Comparison of ENCODE assay signal across 9 cellular contexts in the genomic region with DNA sequence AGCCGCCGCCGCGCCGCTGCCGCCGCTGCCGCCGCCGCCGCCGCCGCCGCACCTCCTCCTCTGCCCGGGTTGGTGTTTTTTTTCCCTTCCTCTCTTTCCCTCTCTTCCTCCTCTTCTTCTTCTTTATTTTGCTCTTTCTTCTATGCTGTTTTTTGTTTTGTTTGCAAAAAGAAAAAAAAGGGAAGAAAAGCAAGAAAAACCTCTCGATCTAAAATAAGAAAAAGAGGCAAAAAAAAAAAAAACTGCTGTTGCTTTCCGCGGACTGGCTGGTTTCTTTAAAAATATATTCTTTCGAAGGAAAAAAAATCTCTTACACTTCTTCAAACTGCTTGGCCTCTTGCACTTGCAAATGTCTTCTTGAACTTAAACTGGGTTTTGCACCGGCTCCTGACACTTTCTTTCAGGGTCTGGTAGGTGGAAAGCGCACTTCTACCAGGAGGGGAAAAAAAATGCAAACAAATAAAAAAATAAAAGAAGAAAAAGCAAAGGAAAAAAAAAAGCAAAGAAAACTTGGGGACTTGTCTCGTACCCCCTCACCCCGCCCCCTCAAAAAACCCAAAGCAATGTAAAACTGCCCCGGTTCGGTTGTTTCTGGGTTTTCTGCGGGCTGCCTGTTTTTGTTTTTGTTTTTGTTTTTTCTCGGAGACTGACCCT. TPM values are rescaled to one million over a fixed set of nuclear protein-coding genes. Genes with fewer than 3 reads are reported as not detected.
DNase-seq lines count a peak whose midpoint lies in the region; ATAC-seq, FAIRE-seq and TF ChIP-seq lines count a peak whose summit lies in the region.
"Had no signal": no experiment of that assay in that cellular context is flagged by ENCODE, and none has a peak within 500 bp of the region (broad histone marks: within the 10 kb centered on the region; RNA-seq: fewer than 3 reads in every experiment).

No MANE protein-coding gene starts in this region.

- ATAC-seq in naive thymus-derived CD4-positive, alpha-beta T cell = no peak
- no peak for ATAC-seq in GM18909 (IDR thresholded peaks at IDR 0.05; ENCODE audit: poor library complexity, unreplicated experiment)

- H3K9ac ChIP-seq in HUES64 (ENCODE audit: low read depth, low read length) = peak overlapping the region; percentile 51

- FAIRE-seq in GM12892 (lab: Jason Lieb, UNC) = no peak

- H3K4me1 ChIP-seq in BE2C (no peaks in the 10 kb centered on the region), HUES64 (ENCODE audit: insufficient read depth, low read length) (peaks cover 27% of the 10 kb centered on the region)
- peaks cover 6 to 12% of the 10 kb centered on the region in 2 donors for H3K4me1 ChIP-seq in naive thymus-derived CD4-positive, alpha-beta T cell (ENCODE audit: control insufficient read depth in 2 of 2, insufficient read depth in 2 of 2, low read length in 2 of 2)

- TF ChIP-seq CTCF in BE2C (IDR thresholded peaks at IDR 0.05; ENCODE audit: low read depth, low read length) (no peak), chondrocyte (IDR thresholded peaks at IDR 0.05) (no peak)

- H3K4me3 Mint-ChIP-seq in chondrocyte (ENCODE audit: unreplicated experiment) = peak overlapping the region; percentile 74
- peak overlapping the region; percentile 92 to 100 (median 98) for H3K4me3 Mint-ChIP-seq in naive thymus-derived CD4-positive, alpha-beta T cell

- CTCF ChIA-PET in naive thymus-derived CD4-positive, alpha-beta T cell (lab: Charles Lee) = interaction anchor here (0.6 to 2.0 kb wide), 14 partner anchors 10 to 1668 kb away, joined by 3 to 11 read pairs (median 4); no protein-coding TSS in a partner anchor

- peak overlapping the region; percentile 45 for H3K27ac Mint-ChIP-seq in chondrocyte (ENCODE audit: unreplicated experiment)
- peak overlapping the region; percentile 91 to 99 (median 98) for H3K27ac Mint-ChIP-seq in naive thymus-derived CD4-positive, alpha-beta T cell

- WGBS in HUES64 = 0% methylated on average over 26 of the region's 27 CpGs

- TF ChIP-seq POLR2A in GM12892 (IDR thresholded peaks at IDR 0.05; ENCODE audit: low read depth, low read length) = no peak

- peaks cover 36% of the 10 kb centered on the region for H3K4me1 Mint-ChIP-seq in chondrocyte (ENCODE audit: low read depth)
- peaks cover 29 to 47% (median 35%) of the 10 kb centered on the region in 7 donors for H3K4me1 Mint-ChIP-seq in naive thymus-derived CD4-positive, alpha-beta T cell

- no peak overlapping the region; the same call in 1 of the 2 replicates for H3K27ac ChIP-seq in HUES64 (ENCODE audit: low read depth, low read length)
- peak overlapping the region; percentile 98 for H3K27ac ChIP-seq in naive thymus-derived CD4-positive, alpha-beta T cell (ENCODE audit: low read depth, low read length)
- no peak overlapping the region for H3K27ac ChIP-seq in caudate nucleus (ENCODE audit: low read depth, low read length)
- H3K27ac ChIP-seq: uterus had no signal

- H3K36me3 ChIP-seq in BE2C (no peaks in the 10 kb centered on the region), HUES64 (ENCODE audit: insufficient read depth, low read length) (no peaks in the 10 kb centered on the region)
- peaks cover 0 to 34% (median 9%) of the 10 kb centered on the region in 3 experiments for H3K36me3 ChIP-seq in naive thymus-derived CD4-positive, alpha-beta T cell (ENCODE audit: control insufficient read depth in 2 of 3, insufficient read depth in 3 of 3, low read length in 3 of 3)
- H3K36me3 ChIP-seq: uterus had no signal

- H3K4me3 ChIP-seq in BE2C (ENCODE audit: low read depth, low read length) = peak overlapping the region; percentile 65
- H3K4me3 ChIP-seq in HUES64 (ENCODE audit: low read length) = peak overlapping the region; percentile 64
- H3K4me3 ChIP-seq in naive thymus-derived CD4-positive, alpha-beta T cell (ENCODE audit: low read length) = peak overlapping the region; percentile 94

- DNase-seq in BE2C (no peak), chondrocyte (ENCODE audit: low spot score) (no peak), caudate nucleus (lab: John Stamatoyannopoulos, UW) (no peak), NCI-H2029 (lab: John Stamatoyannopoulos, UW) (no peak), GM12892 (ENCODE audit: insufficient read length) (no peak)
- DNase-seq in naive thymus-derived CD4-positive, alpha-beta T cell = peak in 1 of 9 donors; percentile 58

- peaks cover 94% of the 10 kb centered on the region for H3K27me3 ChIP-seq in BE2C
- peaks cover 82% of the 10 kb centered on the region for H3K27me3 ChIP-seq in HUES64 (ENCODE audit: insufficient read depth, low read length)
- no peaks in the 10 kb centered on the region for H3K27me3 ChIP-seq in naive thymus-derived CD4-positive, alpha-beta T cell (ENCODE audit: control insufficient read depth in 2 of 2, insufficient read depth in 2 of 2, low read length in 2 of 2)

- intact Hi-C loops in naive thymus-derived CD4-positive, alpha-beta T cell (cut with micrococcal nuclease) = loop anchor here (2.0 to 10.0 kb wide), 7 partner anchors 289 to 1813 kb away; no protein-coding TSS in a partner anchor

- peaks cover 50% of the 10 kb centered on the region for H3K27me3 Mint-ChIP-seq in chondrocyte (ENCODE audit: low read depth)
- H3K27me3 Mint-ChIP-seq in naive thymus-derived CD4-positive, alpha-beta T cell = peaks cover 0 to 21% (median 0%) of the 10 kb centered on the region in 5 donors

- H3K36me3 Mint-ChIP-seq in chondrocyte (ENCODE audit: low read depth) = no peaks in the 10 kb centered on the region
- peaks cover 10 to 40% (median 32%) of the 10 kb centered on the region in 5 donors for H3K36me3 Mint-ChIP-seq in naive thymus-derived CD4-positive, alpha-beta T cell

- no peaks in the 10 kb centered on the region for H3K9me3 Mint-ChIP-seq in chondrocyte (ENCODE audit: low read depth)
- peaks cover 0 to 19% (median 0%) of the 10 kb centered on the region in 11 donors for H3K9me3 Mint-ChIP-seq in naive thymus-derived CD4-positive, alpha-beta T cell

- no peaks in the 10 kb centered on the region for H3K9me3 ChIP-seq in BE2C
- H3K9me3 ChIP-seq in HUES64 (ENCODE audit: insufficient read depth, low read depth, low read length) = no peaks in the 10 kb centered on the region
- no peaks in the 10 kb centered on the region for H3K9me3 ChIP-seq in naive thymus-derived CD4-positive, alpha-beta T cell (ENCODE audit: control insufficient read depth in 2 of 3, low read length in 3 of 3)
- H3K9me3 ChIP-seq: uterus had no signal

- POLR2A ChIA-PET in naive thymus-derived CD4-positive, alpha-beta T cell (lab: Charles Lee) = interaction anchor here (0.6 to 19.1 kb wide), 31 partner anchors 10 to 1962 kb away, joined by 3 to 1374 read pairs (median 4); no protein-coding TSS in a partner anchor

RNA-seq across cellular contexts. Expression of gene BCL11B, which starts 0.6 kb away (rescaled TPM):
- not detected for polyA plus RNA-seq in BE2C (2012; ENCODE audit: insufficient read depth, insufficient read length, low read depth)
- polyA plus RNA-seq in HUES64 (2013, experiment 1 of 2) = 1.2 TPM
- polyA plus RNA-seq in HUES64 (2013, experiment 2 of 2) = 1.1 TPM
- total RNA-seq in chondrocyte = 0.10 to 0.23 TPM (median 0.17 TPM) in 3 replicates
- total RNA-seq in naive thymus-derived CD4-positive, alpha-beta T cell = 100 to 1,000 TPM in 4 of 5 experiments, 10 to 100 TPM in 1; 96.3 to 269 (median 223) TPM
- polyA plus RNA-seq in naive thymus-derived CD4-positive, alpha-beta T cell = 10 to 100 TPM; 10.9 to 11.6 TPM
- 0.11 TPM for polyA plus RNA-seq in GM12892 (2012; ENCODE audit: missing spikeins)

Comparison
In these comparisons a context has a peak if more than half of its experiments do, and no peak if none do; other contexts are left out.
1. RNA of gene BCL11B, which starts 0.6 kb away (total RNA-seq): 96.3 to 269 TPM in naive thymus-derived CD4-positive, alpha-beta T cell; 0.10 to 0.23 TPM in chondrocyte; every median in the first group is over 10 times any median in the second.
2. Peak in every context shown above with its lines, with median percentiles within 50 percentile points of each other: H3K4me3 ChIP-seq.